ENCODE assay signal across 1 cellular context in the genomic region with DNA sequence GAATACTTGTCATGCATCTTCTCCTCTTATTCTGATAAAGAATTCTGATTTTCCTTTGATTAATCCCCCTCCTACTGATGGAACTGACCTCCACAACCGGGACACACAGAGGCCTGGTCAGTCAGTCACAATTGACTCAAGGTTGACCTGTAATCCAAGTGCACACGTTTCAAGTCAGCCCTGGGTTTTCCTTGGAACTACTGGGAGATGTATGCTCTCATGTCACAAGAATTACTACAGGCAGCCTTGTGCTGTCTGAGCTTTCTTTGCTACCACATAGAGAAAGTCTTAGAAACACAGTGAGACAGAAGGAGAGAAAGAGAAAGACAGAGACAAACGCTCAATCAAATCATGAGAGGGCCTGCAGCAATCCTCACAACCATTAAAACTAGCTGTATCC.
A peak's percentile ranks its signal among the peaks of the same experiment; 100 is the strongest.
TF ChIP-seq lines count a peak whose summit lies in the region.

No MANE protein-coding gene starts in this region.

TF ChIP-seq in A549, 52 proteins besides CTCF, POLR2A, EP300 and RAD21 (continued from another document):
- TF ChIP-seq CBX2 (IDR thresholded peaks at IDR 0.05; ENCODE audit: borderline replicate concordance, low read depth) (no peak), HOXB5 (CRISPR knock-in tag; IDR thresholded peaks at IDR 0.05) (peak; percentile 46; the same call in 1 of the 2 replicates), POLR2AphosphoS2 (conservative IDR thresholded peaks at IDR 0.05; ENCODE audit: low read length) (no peak)
TF ChIP-seq in A549: peak in this region for 6.
